13 cellular contexts compared by ENCODE assay signal in the genomic region with DNA sequence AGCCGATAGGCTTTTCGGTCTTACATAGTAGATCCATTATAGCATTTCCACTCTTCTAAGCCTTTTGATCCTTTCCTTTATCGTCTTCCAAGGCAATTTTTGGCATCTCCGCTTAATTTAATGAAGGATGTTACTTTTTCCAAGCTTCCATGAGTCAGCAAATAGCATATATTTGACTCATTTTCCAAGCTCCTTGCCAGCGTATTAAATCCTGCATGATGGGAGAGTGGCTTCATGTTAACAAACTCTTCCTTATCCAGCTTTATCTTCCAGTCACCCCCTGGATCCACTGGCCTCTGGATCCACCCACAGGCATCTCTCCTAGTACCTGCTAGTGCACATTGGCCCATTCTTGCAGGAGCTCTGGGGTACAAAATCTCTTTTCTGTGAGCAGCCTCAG. TPM values are rescaled to one million over a fixed set of nuclear protein-coding genes. Genes with fewer than 3 reads are reported as not detected.
DNase-seq lines count a peak whose midpoint lies in the region; ATAC-seq and TF ChIP-seq lines count a peak whose summit lies in the region.
"Had no signal": no experiment of that assay in that cellular context is flagged by ENCODE, and none has a peak within 500 bp of the region (broad histone marks: within the 10 kb centered on the region; RNA-seq: fewer than 3 reads in every experiment).

No MANE protein-coding gene starts in this region.

- TF ChIP-seq CTCF in RWPE2 (IDR thresholded peaks at IDR 0.05; ENCODE audit: poor library complexity, severe bottlenecking) = no peak
- no peak for TF ChIP-seq CTCF in esophagus squamous epithelium (IDR thresholded peaks at IDR 0.05)

- H3K9ac ChIP-seq in rectal smooth muscle tissue (ENCODE audit: low read length) = no peak overlapping the region

- H3K4me1 Mint-ChIP-seq in activated naive CD8-positive, alpha-beta T cell treated with anti-CD3 and anti-CD28 coated beads, Interleukin-2, amount 50 U/mL, for 24 hours = peaks cover 13% of the 10 kb centered on the region

- no peak overlapping the region for H3K4me3 ChIP-seq in RWPE2 (ENCODE audit: severe bottlenecking)
- H3K4me3 ChIP-seq in esophagus squamous epithelium = no peak overlapping the region
- no peak overlapping the region for H3K4me3 ChIP-seq in rectal smooth muscle tissue (ENCODE audit: low read length)

- H3K9me3 ChIP-seq in RWPE2 (ENCODE audit: severe bottlenecking) (no peaks in the 10 kb centered on the region), esophagus squamous epithelium (no peaks in the 10 kb centered on the region)

- intact Hi-C loops in esophagus squamous epithelium (cut with DNase I) = no loop called here

- H3K36me3 ChIP-seq in RWPE2 (ENCODE audit: low read depth) (no peaks in the 10 kb centered on the region), esophagus squamous epithelium (no peaks in the 10 kb centered on the region), rectal smooth muscle tissue (ENCODE audit: control insufficient read depth, insufficient read depth, low read length) (no peaks in the 10 kb centered on the region)

- H3K27me3 Mint-ChIP-seq in activated naive CD8-positive, alpha-beta T cell treated with anti-CD3 and anti-CD28 coated beads, Interleukin-2, amount 50 U/mL, for 24 hours = peaks cover 6% of the 10 kb centered on the region

- H3K4me3 Mint-ChIP-seq in activated naive CD8-positive, alpha-beta T cell treated with anti-CD3 and anti-CD28 coated beads, Interleukin-2, amount 50 U/mL, for 24 hours = no peak overlapping the region
- H3K4me3 Mint-ChIP-seq: T-cell had no signal

- no peak overlapping the region for H3K27ac Mint-ChIP-seq in activated naive CD8-positive, alpha-beta T cell treated with anti-CD3 and anti-CD28 coated beads, Interleukin-2, amount 50 U/mL, for 24 hours
- H3K27ac Mint-ChIP-seq: T-cell had no signal

- DNase-seq in COLO829 (ENCODE audit: low spot score) (peak; percentile 80), RWPE2 (ENCODE audit: low spot score) (no peak), esophagus squamous epithelium (lab: John Stamatoyannopoulos, UW) (no peak), activated gamma-delta T cell (lab: John Stamatoyannopoulos, UW) (no peak), NCI-H1048 (lab: John Stamatoyannopoulos, UW) (no peak)
- DNase-seq in activated naive CD8-positive, alpha-beta T cell treated with anti-CD3 and anti-CD28 coated beads, Interleukin-2, amount 50 U/mL, for 24 hours = no peak
- DNase-seq: activated CD8-positive, alpha-beta memory T cell treated with anti-CD3 and anti-CD28 coated beads, Interleukin-2, amount 50 U/mL, for 48 hours; Calu3; cerebellar nuclear complex; NCI-H510A; T-cell had no signal

- H3K9me3 Mint-ChIP-seq in activated naive CD8-positive, alpha-beta T cell treated with anti-CD3 and anti-CD28 coated beads, Interleukin-2, amount 50 U/mL, for 24 hours = peaks cover 2% of the 10 kb centered on the region

- no peaks in the 10 kb centered on the region for H3K4me1 ChIP-seq in RWPE2 (ENCODE audit: insufficient read depth, poor library complexity, severe bottlenecking)
- H3K4me1 ChIP-seq in esophagus squamous epithelium = peaks cover 3 to 33% (median 11%) of the 10 kb centered on the region in 3 donors
- peaks cover 10% of the 10 kb centered on the region for H3K4me1 ChIP-seq in rectal smooth muscle tissue (ENCODE audit: control insufficient read depth, insufficient read depth, low read length)

- H3K27ac ChIP-seq in RWPE2 (ENCODE audit: poor library complexity, severe bottlenecking) (no peak overlapping the region), esophagus squamous epithelium (peak overlapping the region in 3 of 4 donors; percentile 1 to 64 (median 40)), rectal smooth muscle tissue (ENCODE audit: low read depth, low read length) (peak overlapping the region; percentile 46)

- 10 to 22% methylated on average over 5 of the region's 5 CpGs for WGBS in esophagus squamous epithelium, 2 donors

- ATAC-seq in RWPE2 (ENCODE audit: low read depth) (peak; percentile 36; the same call in 2 of the 3 replicates), GM18909 (IDR thresholded peaks at IDR 0.05; ENCODE audit: poor library complexity, unreplicated experiment) (no peak)
- ATAC-seq in activated naive CD8-positive, alpha-beta T cell treated with anti-CD3 and anti-CD28 coated beads, Interleukin-2, amount 50 U/mL, for 24 hours = no peak
- ATAC-seq: T-cell had no signal

- no peak for TF ChIP-seq POLR2A in esophagus squamous epithelium (IDR thresholded peaks at IDR 0.05)

- H3K27me3 ChIP-seq in RWPE2 (ENCODE audit: insufficient read depth, poor library complexity, severe bottlenecking) (no peaks in the 10 kb centered on the region), esophagus squamous epithelium (no peaks in the 10 kb centered on the region), rectal smooth muscle tissue (ENCODE audit: control insufficient read depth, insufficient read depth, low read length) (no peaks in the 10 kb centered on the region)

- no peaks in the 10 kb centered on the region for H3K36me3 Mint-ChIP-seq in activated naive CD8-positive, alpha-beta T cell treated with anti-CD3 and anti-CD28 coated beads, Interleukin-2, amount 50 U/mL, for 24 hours (ENCODE audit: low read depth)
- H3K36me3 Mint-ChIP-seq: T-cell had no signal

RNA-seq across cellular contexts. Expression of a gene that starts 13.0 kb away (rescaled TPM):
- total RNA-seq in esophagus squamous epithelium = not detected
- total RNA-seq: Calu3, T-cell had no signal

RNA-seq across cellular contexts. Expression of a gene that starts 38.2 kb away (rescaled TPM):
- not detected for total RNA-seq in esophagus squamous epithelium
- total RNA-seq: Calu3, T-cell had no signal

RNA-seq across cellular contexts. Expression of a gene that starts 51.7 kb away (rescaled TPM):
- 1 to 10 TPM in 1 of 4 donors, under 1 TPM in 2, not detected in 1; 0.09 to 3.6 (median 0.53) TPM for total RNA-seq in esophagus squamous epithelium
- total RNA-seq: Calu3 had no signal
